ENCODE assay signal across 23 cellular contexts in the genomic region with DNA sequence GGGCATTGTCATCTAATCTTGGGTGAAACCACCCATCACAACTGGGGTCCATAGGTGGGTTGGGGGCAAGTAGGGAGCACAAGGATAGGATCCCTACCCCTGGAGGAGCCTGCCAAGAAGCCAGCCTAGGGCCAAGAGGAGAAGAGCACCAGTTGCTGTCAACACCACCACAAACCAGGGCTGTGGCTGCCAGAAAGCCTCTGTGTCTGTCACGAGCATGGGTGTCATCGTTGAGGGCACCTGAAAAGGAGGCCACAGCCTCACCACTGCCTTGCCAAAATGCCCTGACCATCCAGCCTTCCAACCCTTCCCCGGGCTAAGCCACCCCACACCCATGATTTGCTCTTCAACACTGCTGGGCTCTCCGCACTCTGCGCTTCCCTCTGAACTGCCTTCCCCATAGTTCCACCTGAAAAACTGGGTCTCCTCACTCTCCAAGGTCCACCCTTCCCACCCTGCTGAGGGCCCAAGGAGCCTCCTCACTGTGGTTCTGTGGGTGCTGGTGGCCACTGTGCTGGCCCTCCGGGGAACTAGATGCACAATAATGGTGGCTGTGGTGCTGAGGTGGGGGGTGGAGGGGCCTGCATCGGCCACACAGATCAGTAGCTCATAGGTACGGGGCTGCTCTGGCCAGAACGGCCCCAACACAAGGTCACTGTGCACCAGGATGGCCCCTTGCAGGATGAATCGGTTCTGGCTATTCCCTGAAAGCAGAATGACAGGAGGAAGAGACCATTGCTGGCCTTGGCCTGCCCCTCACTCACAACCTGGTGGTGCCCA. TPM values are rescaled to one million over a fixed set of nuclear protein-coding genes. Genes with fewer than 3 reads are reported as not detected.
"Had no signal": no experiment of that assay in that cellular context is flagged by ENCODE, and none has a peak within 500 bp of the region (broad histone marks: within the 10 kb centered on the region; RNA-seq: fewer than 3 reads in every experiment).

No MANE protein-coding gene starts in this region.

- ATAC-seq: gastrocnemius medialis; left lobe of liver; lower lobe of right lung; naive thymus-derived CD4-positive, alpha-beta T cell; stimulated activated naive CD8-positive, alpha-beta T cell treated with anti-CD3 and anti-CD28 coated beads, Interleukin-15, amount 100 ng/mL, for 72 hours; WTC11 had no signal

- H3K4me1 ChIP-seq: breast epithelium, gastrocnemius medialis, lower lobe of right lung, prostate gland, tibial artery had no signal

- H3K36me3 ChIP-seq: breast epithelium, esophagus squamous epithelium, gastrocnemius medialis, heart left ventricle, lower lobe of right lung, prostate gland, tibial artery had no signal

- H3K27ac ChIP-seq: breast epithelium, esophagus squamous epithelium, gastrocnemius medialis, heart left ventricle, lower lobe of right lung, prostate gland, tibial artery had no signal

- H3K4me3 ChIP-seq: breast epithelium, esophagus squamous epithelium, gastrocnemius medialis, heart left ventricle, lower lobe of right lung, prostate gland, tibial artery had no signal

- DNase-seq: activated CD4-positive, alpha-beta memory T cell treated with anti-CD3 and anti-CD28 coated beads for 36 hours; activated CD4-positive, alpha-beta T cell treated with anti-CD3 and anti-CD28 coated beads for 4 hours; activated naive CD4-positive, alpha-beta T cell treated with Interleukin-2 at 50 U/mL for 16 hours; activated naive CD8-positive, alpha-beta T cell treated with anti-CD3 and anti-CD28 coated beads for 36 hours; activated T-cell treated with anti-CD3 and anti-CD28 coated beads for 4 hours; cortex of kidney; endodermal cell; esophagus squamous epithelium; gastrocnemius medialis; heart left ventricle; lower lobe of right lung; naive thymus-derived CD4-positive, alpha-beta T cell; stimulated activated CD4-positive, alpha-beta T cell treated with anti-CD3 and anti-CD28 coated beads, Interleukin-12 subunit alpha, Interleukin-12 subunit beta, amount 100 ng/mL, for 4 hours; stimulated activated CD4-positive, alpha-beta T cell treated with anti-CD3 and anti-CD28 coated beads, Interleukin-4, amount 100 ng/mL, for 4 hours; stimulated activated naive CD8-positive, alpha-beta T cell treated with anti-CD3 and anti-CD28 coated beads, Interleukin-15, amount 100 ng/mL, for 72 hours; T1000 had no signal

- H3K27me3 ChIP-seq: breast epithelium, esophagus squamous epithelium, gastrocnemius medialis, heart left ventricle, tibial artery had no signal

- H3K9me3 ChIP-seq: breast epithelium, esophagus squamous epithelium, gastrocnemius medialis, heart left ventricle, lower lobe of right lung, prostate gland, tibial artery had no signal

RNA-seq across cellular contexts. Expression of a gene that starts 7.1 kb away (rescaled TPM):
- total RNA-seq: breast epithelium, endodermal cell, esophagus squamous epithelium, gastrocnemius medialis, heart left ventricle, left lobe of liver, osteocyte, prostate gland, urinary bladder had no signal
- polyA plus RNA-seq: heart left ventricle; naive thymus-derived CD4-positive, alpha-beta T cell had no signal

RNA-seq across cellular contexts. Expression of a gene that starts 10.5 kb away (rescaled TPM):
- total RNA-seq: endodermal cell had no signal
